9 cellular contexts compared by ENCODE assay signal in the genomic region with DNA sequence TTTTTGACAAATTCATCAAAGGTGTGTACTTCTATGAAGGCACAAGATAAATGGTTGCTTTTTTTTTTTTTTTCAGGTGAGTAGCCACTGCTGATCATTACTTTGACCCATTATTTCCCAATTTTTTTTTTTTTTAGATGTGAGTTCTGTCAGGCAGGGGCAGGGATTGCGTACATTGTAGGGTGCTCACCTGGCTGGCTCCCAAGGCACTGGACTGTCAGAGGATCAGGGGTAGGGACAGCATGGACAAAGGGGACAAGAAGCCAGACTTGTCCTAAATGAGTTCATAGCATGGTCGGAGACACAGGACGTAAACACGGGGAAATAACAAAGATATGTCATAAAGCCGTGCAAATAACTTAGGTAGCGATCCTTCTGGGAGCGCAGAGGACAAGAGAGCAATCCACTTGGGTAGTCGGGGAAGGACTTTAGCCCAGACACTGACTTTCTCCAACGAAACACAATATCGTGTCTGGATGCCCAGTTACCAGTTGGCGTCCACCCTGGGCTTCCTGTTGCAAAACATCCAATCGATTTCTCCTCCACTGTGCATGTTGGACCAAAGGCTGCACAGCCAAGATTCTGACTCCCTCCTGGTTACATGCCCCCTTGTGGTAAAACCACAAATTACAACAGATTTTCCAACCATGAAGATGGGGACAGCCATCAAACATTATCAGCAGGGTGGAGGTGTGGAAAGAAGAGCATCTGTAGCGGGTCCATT. TPM values are rescaled to one million over a fixed set of nuclear protein-coding genes. Genes with fewer than 3 reads are reported as not detected.
DNase-seq lines count a peak whose midpoint lies in the region; ATAC-seq and TF ChIP-seq lines count a peak whose summit lies in the region.
"Had no signal": no experiment of that assay in that cellular context is flagged by ENCODE, and none has a peak within 500 bp of the region (broad histone marks: within the 10 kb centered on the region; RNA-seq: fewer than 3 reads in every experiment).

No MANE protein-coding gene starts in this region.

- no peaks in the 10 kb centered on the region for H3K36me3 ChIP-seq in neural progenitor cell

- peak; percentile 46 for ATAC-seq in stimulated activated naive CD8-positive, alpha-beta T cell treated with anti-CD3 and anti-CD28 coated beads, Interleukin-15, amount 100 ng/mL, for 72 hours
- no peak for ATAC-seq in stimulated activated naive CD8-positive, alpha-beta T cell treated with anti-CD3 and anti-CD28 coated beads, Interleukin-15, Interleukin-2, amounts not matched to agents 100 U/mL and 50 U/mL, for 24 hours
- ATAC-seq in effector memory CD8-positive, alpha-beta T cell (replicated peaks), result peak; percentile 40
- no peak for ATAC-seq in GM21526 (IDR thresholded peaks at IDR 0.05; ENCODE audit: low FRiP score, unreplicated experiment)
- ATAC-seq in HG02973 (IDR thresholded peaks at IDR 0.05; ENCODE audit: unreplicated experiment), result no peak

- no peaks in the 10 kb centered on the region for H3K4me1 ChIP-seq in neural progenitor cell

- no peak overlapping the region for H3K4me3 ChIP-seq in neural progenitor cell

- H3K79me2 ChIP-seq in neural progenitor cell (ENCODE audit: low read depth), result no peaks in the 10 kb centered on the region

- TF ChIP-seq CTCF in neural progenitor cell (IDR thresholded peaks at IDR 0.05), result peak; percentile 71

- no peaks in the 10 kb centered on the region for H3K9me3 Mint-ChIP-seq in stimulated activated naive CD8-positive, alpha-beta T cell treated with anti-CD3 and anti-CD28 coated beads, Interleukin-15, amount 100 ng/mL, for 72 hours
- H3K9me3 Mint-ChIP-seq in effector memory CD8-positive, alpha-beta T cell, result no peaks in the 10 kb centered on the region
- peaks cover 2% of the 10 kb centered on the region for H3K9me3 Mint-ChIP-seq in neural progenitor cell
- H3K9me3 Mint-ChIP-seq: activated naive CD4-positive, alpha-beta T cell treated with anti-CD3 and anti-CD28 coated beads, Interleukin-2, amount 50 U/mL, for 24 hours had no signal

- peak; percentile 28 to 38 for DNase-seq in stimulated activated naive CD8-positive, alpha-beta T cell treated with anti-CD3 and anti-CD28 coated beads, Interleukin-15, amount 100 ng/mL, for 72 hours
- no peak for DNase-seq in stimulated activated naive CD8-positive, alpha-beta T cell treated with anti-CD3 and anti-CD28 coated beads, Interleukin-15, Interleukin-2, amounts not matched to agents 100 U/mL and 50 U/mL, for 24 hours
- DNase-seq in NCI-H460 (ENCODE audit: extremely low read depth, low read depth) (peak; percentile 31), neural progenitor cell (ENCODE audit: low spot score) (peak; percentile 64), GF-D8 (lab: John Stamatoyannopoulos, UW) (no peak)
- DNase-seq in effector memory CD8-positive, alpha-beta T cell, result peak; percentile 32 to 47 (median 36)

- H3K27me3 ChIP-seq in neural progenitor cell, result no peaks in the 10 kb centered on the region

- no peaks in the 10 kb centered on the region for H3K9me3 ChIP-seq in neural progenitor cell (ENCODE audit: low read depth)

- H3K4me1 Mint-ChIP-seq in stimulated activated naive CD8-positive, alpha-beta T cell treated with anti-CD3 and anti-CD28 coated beads, Interleukin-15, amount 100 ng/mL, for 72 hours, result peaks cover 5% of the 10 kb centered on the region
- H3K4me1 Mint-ChIP-seq in effector memory CD8-positive, alpha-beta T cell (ENCODE audit: low read depth in 2 of 2), result peaks cover 7 to 12% of the 10 kb centered on the region in 2 donors
- H3K4me1 Mint-ChIP-seq in neural progenitor cell, result peaks cover 10% of the 10 kb centered on the region

- no peak overlapping the region for H3K9ac ChIP-seq in neural progenitor cell

- no peaks in the 10 kb centered on the region for H4K20me1 ChIP-seq in neural progenitor cell (ENCODE audit: low read depth)

- H3K27ac Mint-ChIP-seq in stimulated activated naive CD8-positive, alpha-beta T cell treated with anti-CD3 and anti-CD28 coated beads, Interleukin-15, amount 100 ng/mL, for 72 hours, result no peak overlapping the region
- H3K27ac Mint-ChIP-seq in effector memory CD8-positive, alpha-beta T cell, result no peak overlapping the region
- H3K27ac Mint-ChIP-seq in neural progenitor cell, result no peak overlapping the region
- H3K27ac Mint-ChIP-seq: activated naive CD4-positive, alpha-beta T cell treated with anti-CD3 and anti-CD28 coated beads, Interleukin-2, amount 50 U/mL, for 24 hours had no signal

- no peak overlapping the region for H3K27ac ChIP-seq in neural progenitor cell

- H3K4me3 Mint-ChIP-seq in stimulated activated naive CD8-positive, alpha-beta T cell treated with anti-CD3 and anti-CD28 coated beads, Interleukin-15, amount 100 ng/mL, for 72 hours, result no peak overlapping the region
- H3K4me3 Mint-ChIP-seq in effector memory CD8-positive, alpha-beta T cell, result no peak overlapping the region
- no peak overlapping the region for H3K4me3 Mint-ChIP-seq in neural progenitor cell
- H3K4me3 Mint-ChIP-seq: activated naive CD4-positive, alpha-beta T cell treated with anti-CD3 and anti-CD28 coated beads, Interleukin-2, amount 50 U/mL, for 24 hours had no signal

- H3F3A ChIP-seq in neural progenitor cell (ENCODE audit: low read depth), result no peaks in the 10 kb centered on the region

- no peaks in the 10 kb centered on the region for H3K27me3 Mint-ChIP-seq in stimulated activated naive CD8-positive, alpha-beta T cell treated with anti-CD3 and anti-CD28 coated beads, Interleukin-15, amount 100 ng/mL, for 72 hours
- no peaks in the 10 kb centered on the region for H3K27me3 Mint-ChIP-seq in effector memory CD8-positive, alpha-beta T cell
- peaks cover 10% of the 10 kb centered on the region for H3K27me3 Mint-ChIP-seq in neural progenitor cell (ENCODE audit: insufficient read depth, low read depth)
- H3K27me3 Mint-ChIP-seq: activated naive CD4-positive, alpha-beta T cell treated with anti-CD3 and anti-CD28 coated beads, Interleukin-2, amount 50 U/mL, for 24 hours had no signal

- no peaks in the 10 kb centered on the region for H3K36me3 Mint-ChIP-seq in effector memory CD8-positive, alpha-beta T cell (ENCODE audit: insufficient read depth)
- H3K36me3 Mint-ChIP-seq in neural progenitor cell, result no peaks in the 10 kb centered on the region

- no peak overlapping the region for H2AFZ ChIP-seq in neural progenitor cell (replicated peaks)

- H3K4me2 ChIP-seq in neural progenitor cell, result no peak overlapping the region

RNA-seq across cellular contexts. Expression of a gene that starts 27.5 kb away (rescaled TPM):
- 5.8 and 6.1 TPM in 2 replicates for total RNA-seq in NCI-H460 (2014; rRNA removed; shearing (Covaris generic))
- 4.4 and 4.5 TPM in 2 replicates for polyA plus RNA-seq in NCI-H460 (2014; cell fraction: nucleus; rRNA removed)
- total RNA-seq in neural progenitor cell (ENCODE audit: low replicate concordance), result 15.3 and 33.6 TPM in 2 replicates

Comparison
In these comparisons a context has a peak if more than half of its experiments do, and no peak if none do; other contexts are left out.
1. ATAC-seq: peak in stimulated activated naive CD8-positive, alpha-beta T cell treated with anti-CD3 and anti-CD28 coated beads, Interleukin-15, amount 100 ng/mL, for 72 hours (single experiment) and effector memory CD8-positive, alpha-beta T cell (single experiment); none in stimulated activated naive CD8-positive, alpha-beta T cell treated with anti-CD3 and anti-CD28 coated beads, Interleukin-15, Interleukin-2, amounts not matched to agents 100 U/mL and 50 U/mL, for 24 hours (single experiment), GM21526 (single experiment) and HG02973 (single experiment).
2. DNase-seq: peak in stimulated activated naive CD8-positive, alpha-beta T cell treated with anti-CD3 and anti-CD28 coated beads, Interleukin-15, amount 100 ng/mL, for 72 hours (2 of 2), NCI-H460 (single experiment), effector memory CD8-positive, alpha-beta T cell (3 of 3) and neural progenitor cell (single experiment); none in stimulated activated naive CD8-positive, alpha-beta T cell treated with anti-CD3 and anti-CD28 coated beads, Interleukin-15, Interleukin-2, amounts not matched to agents 100 U/mL and 50 U/mL, for 24 hours (single experiment) and GF-D8 (single experiment).